In genomic region chr14:89443002-89443660, GRCh38 we compare ENCODE assay signal across 11 cellular contexts. TPM values are rescaled to one million over a fixed set of nuclear protein-coding genes. Genes with fewer than 3 reads are reported as not detected.
DNase-seq lines count a peak whose midpoint lies in the region; ATAC-seq and TF ChIP-seq lines count a peak whose summit lies in the region.
"Had no signal": no experiment of that assay in that cellular context is flagged by ENCODE, and none has a peak within 500 bp of the region (broad histone marks: within the 10 kb centered on the region; RNA-seq: fewer than 3 reads in every experiment).

No MANE protein-coding gene starts in this region.

- H3K4me3 Mint-ChIP-seq in activated CD8-positive, alpha-beta T cell treated with anti-CD3 and anti-CD28 coated beads, Interleukin-2, amount 10 ng/mL, durations not matched to agents 7 days and 5 days = peak overlapping the region; percentile 10

- no peaks in the 10 kb centered on the region for H3K27me3 Mint-ChIP-seq in activated CD8-positive, alpha-beta T cell treated with anti-CD3 and anti-CD28 coated beads, Interleukin-2, amount 10 ng/mL, durations not matched to agents 7 days and 5 days (ENCODE audit: low read depth)

- TF ChIP-seq CTCF in left ventricle myocardium inferior (IDR thresholded peaks at IDR 0.05; ENCODE audit: borderline replicate concordance) = no peak
- no peak for TF ChIP-seq CTCF in foreskin fibroblast (IDR thresholded peaks at IDR 0.05; ENCODE audit: low read depth, low read length)
- TF ChIP-seq CTCF in tibial artery (IDR thresholded peaks at IDR 0.05) = no peak

- peaks cover 46% of the 10 kb centered on the region for H3K4me1 Mint-ChIP-seq in activated CD8-positive, alpha-beta T cell treated with anti-CD3 and anti-CD28 coated beads, Interleukin-2, amount 10 ng/mL, durations not matched to agents 7 days and 5 days (ENCODE audit: low read depth)

- intact Hi-C loops in left ventricle myocardium inferior (cut with micrococcal nuclease) = no loop called here
- intact Hi-C loops in cardiac septum (cut with DNase I) = no loop called here
- intact Hi-C loops in tibial artery (cut with DNase I; ENCODE audit: low total_unique reads) = no loop called here

- no peak overlapping the region for H3K4me3 ChIP-seq in left ventricle myocardium inferior
- no peak overlapping the region for H3K4me3 ChIP-seq in foreskin fibroblast (ENCODE audit: low read depth in 1 of 2, low read length in 2 of 2)
- H3K4me3 ChIP-seq in tibial artery = no peak overlapping the region

- no peaks in the 10 kb centered on the region for H3K9me3 ChIP-seq in left ventricle myocardium inferior (replicated peaks)
- H3K9me3 ChIP-seq in tibial artery = no peaks in the 10 kb centered on the region
- H3K9me3 ChIP-seq: Caco-2 had no signal

- H3K27ac Mint-ChIP-seq in activated CD8-positive, alpha-beta T cell treated with anti-CD3 and anti-CD28 coated beads, Interleukin-2, amount 10 ng/mL, durations not matched to agents 7 days and 5 days = peak overlapping the region; percentile 85

- DNase-seq in left ventricle myocardium inferior (no peak), cardiac septum (ENCODE audit: low spot score) (no peak), foreskin fibroblast (peak; percentile 41 to 64), tibial artery (no peak), anterior cingulate cortex (lab: John Stamatoyannopoulos, UW) (no peak), NCI-H345 treated with DMSO at 0.1 percent for 48 hours (lab: John Stamatoyannopoulos, UW; ENCODE audit: unreplicated experiment) (no peak)
- DNase-seq in activated CD8-positive, alpha-beta T cell treated with anti-CD3 and anti-CD28 coated beads, Interleukin-2, amount 10 ng/mL, durations not matched to agents 7 days and 5 days = no peak
- DNase-seq: Caco-2, left ventricle myocardium superior, NCI-H748 treated with DMSO at 0.1 percent for 48 hours had no signal

- ATAC-seq in activated CD8-positive, alpha-beta T cell treated with anti-CD3 and anti-CD28 coated beads, Interleukin-2, amount 10 ng/mL, durations not matched to agents 7 days and 5 days = no peak
- no peak for ATAC-seq in GM21367 (IDR thresholded peaks at IDR 0.05; ENCODE audit: unreplicated experiment)

- no peaks in the 10 kb centered on the region for H3K9me3 Mint-ChIP-seq in activated CD8-positive, alpha-beta T cell treated with anti-CD3 and anti-CD28 coated beads, Interleukin-2, amount 10 ng/mL, durations not matched to agents 7 days and 5 days (ENCODE audit: insufficient read depth)

- H3K27ac ChIP-seq in left ventricle myocardium inferior (replicated peaks) = peak overlapping the region; percentile 27
- peak overlapping the region; percentile 1 to 61 for H3K27ac ChIP-seq in tibial artery

- CTCF ChIA-PET in activated CD8-positive, alpha-beta T cell treated with anti-CD3 and anti-CD28 coated beads, Interleukin-2, amount 10 ng/mL, durations not matched to agents 7 days and 5 days (lab: Charles Lee) = interaction anchor here (1.4 to 2.2 kb wide), 3 partner anchors 12 to 324 kb away, joined by 3 to 6 read pairs (median 5); no protein-coding TSS in a partner anchor

- POLR2A ChIA-PET in activated CD8-positive, alpha-beta T cell treated with anti-CD3 and anti-CD28 coated beads, Interleukin-2, amount 10 ng/mL, durations not matched to agents 7 days and 5 days (lab: Charles Lee) = interaction anchor here (1.9 kb wide), 1 partner anchor 13 kb away, joined by 8 read pairs; no protein-coding TSS in a partner anchor

- H3K36me3 Mint-ChIP-seq in activated CD8-positive, alpha-beta T cell treated with anti-CD3 and anti-CD28 coated beads, Interleukin-2, amount 10 ng/mL, durations not matched to agents 7 days and 5 days (ENCODE audit: low read depth) = peaks cover 23% of the 10 kb centered on the region

- no peaks in the 10 kb centered on the region for H3K36me3 ChIP-seq in left ventricle myocardium inferior
- H3K36me3 ChIP-seq in tibial artery = no peaks in the 10 kb centered on the region

- H3K27me3 ChIP-seq in left ventricle myocardium inferior (ENCODE audit: low read depth) (no peaks in the 10 kb centered on the region), tibial artery (no peaks in the 10 kb centered on the region)

- H3K4me1 ChIP-seq in left ventricle myocardium inferior (peaks cover 33% of the 10 kb centered on the region), tibial artery (peaks cover 0 to 30% (median 20%) of the 10 kb centered on the region in 4 donors)
- H3K4me1 ChIP-seq: Caco-2 had no signal

RNA-seq across cellular contexts. Expression of gene FOXN3, which starts 26.1 kb away (rescaled TPM):
- total RNA-seq in left ventricle myocardium inferior = 120 TPM
- 87.6 TPM for total RNA-seq in cardiac septum
- 10 to 100 TPM; 70.3 to 72.7 TPM for total RNA-seq in activated CD8-positive, alpha-beta T cell treated with anti-CD3 and anti-CD28 coated beads, Interleukin-2, amount 10 ng/mL, durations not matched to agents 7 days and 5 days

Comparison
In these comparisons a context has a peak if more than half of its experiments do, and no peak if none do; other contexts are left out.
1. DNase-seq: peak in foreskin fibroblast (2 of 2); none in left ventricle myocardium inferior (single experiment), cardiac septum (single experiment), activated CD8-positive, alpha-beta T cell treated with anti-CD3 and anti-CD28 coated beads, Interleukin-2, amount 10 ng/mL, durations not matched to agents 7 days and 5 days (single experiment), tibial artery (0 of 2), anterior cingulate cortex (0 of 58) and NCI-H345 treated with DMSO at 0.1 percent for 48 hours (single experiment).